In genomic region chr2:120005834-120006521, GRCh38 we compare ENCODE assay signal across 1 cellular context.
TF ChIP-seq lines count a peak whose summit lies in the region.

No MANE protein-coding gene starts in this region.

TF ChIP-seq in K562, 482 proteins besides CTCF, POLR2A, EP300 and RAD21 (continued from another document and continues in another):
- TF ChIP-seq GMEB1 (CRISPR knock-in tag; IDR thresholded peaks at IDR 0.05) (no peak), RREB1 (CRISPR knock-in tag; IDR thresholded peaks at IDR 0.05) (no peak), BCOR (IDR thresholded peaks at IDR 0.05) (no peak), MEIS2 (IDR thresholded peaks at IDR 0.05; ENCODE audit: partially characterized antibody) (no peak), STAT5B (CRISPR knock-in tag; IDR thresholded peaks at IDR 0.05) (no peak), ATF3 (IDR thresholded peaks at IDR 0.05) (peak; percentile 27; the same call in 1 of the 2 replicates), ATF3 (CRISPR knock-in tag; conservative IDR thresholded peaks at IDR 0.05) (no peak), ZNF133 (CRISPR knock-in tag; IDR thresholded peaks at IDR 0.05) (no peak), MCM2 (IDR thresholded peaks at IDR 0.05; ENCODE audit: low read depth) (no peak), SMARCB1 (IDR thresholded peaks at IDR 0.05; ENCODE audit: insufficient read length, low read depth) (no peak), TEAD4 (IDR thresholded peaks at IDR 0.05; ENCODE audit: low read length) (peak; percentile 35; the same call in 1 of the 2 replicates), TEAD4 (CRISPR knock-in tag; IDR thresholded peaks at IDR 0.05; ENCODE audit: borderline replicate concordance) (no peak), NFE2L1 (tag; IDR thresholded peaks at IDR 0.05; ENCODE audit: borderline replicate concordance, low read depth) (no peak), ARID1B (IDR thresholded peaks at IDR 0.05) (peak; percentile 74), DPF2 (IDR thresholded peaks at IDR 0.05) (peak; percentile 47; the same call in 1 of the 2 replicates), ARNT (IDR thresholded peaks at IDR 0.05) (no peak), ESRRB (CRISPR knock-in tag; IDR thresholded peaks at IDR 0.05; ENCODE audit: borderline replicate concordance) (no peak), SMAD2 (IDR thresholded peaks at IDR 0.05; ENCODE audit: low read depth, low read length) (no peak), CUX1 (CRISPR knock-in tag; IDR thresholded peaks at IDR 0.05) (no peak), ZFP30 (CRISPR knock-in tag; IDR thresholded peaks at IDR 0.05; ENCODE audit: borderline replicate concordance) (no peak), TAL1 (IDR thresholded peaks at IDR 0.05) (peak; percentile 47), CBFA2T2 (conservative IDR thresholded peaks at IDR 0.05) (0 out of 2 replicates have a peak, but pooled peaks have one; percentile 28), CLOCK (CRISPR knock-in tag; IDR thresholded peaks at IDR 0.05; ENCODE audit: borderline replicate concordance) (no peak), SAP30 (IDR thresholded peaks at IDR 0.05; ENCODE audit: borderline replicate concordance, insufficient read depth, low read depth, low read length, poor library complexity, severe bottlenecking) (no peak), ZFP1 (CRISPR knock-in tag; IDR thresholded peaks at IDR 0.05) (no peak), EGR1 (conservative IDR thresholded peaks at IDR 0.05) (no peak), ZNF592 (IDR thresholded peaks at IDR 0.05) (no peak), ZZZ3 (IDR thresholded peaks at IDR 0.05) (no peak), HMGXB4 (CRISPR knock-in tag; IDR thresholded peaks at IDR 0.05) (no peak), PHF8 (IDR thresholded peaks at IDR 0.05; ENCODE audit: borderline replicate concordance, low read length) (no peak), SRSF9 (IDR thresholded peaks at IDR 0.05; ENCODE audit: borderline replicate concordance, low read depth, low read length) (no peak), TCF3 (CRISPR knock-in tag; IDR thresholded peaks at IDR 0.05) (peak; percentile 54), CHD2 (IDR thresholded peaks at IDR 0.05; ENCODE audit: low read depth, low read length) (no peak), KLF13 (tag; IDR thresholded peaks at IDR 0.05; ENCODE audit: borderline replicate concordance, low read depth) (no peak), ELF2 (CRISPR knock-in tag; IDR thresholded peaks at IDR 0.05) (no peak), ZNF75A (CRISPR knock-in tag; IDR thresholded peaks at IDR 0.05) (no peak), TFAM (CRISPR knock-in tag; conservative IDR thresholded peaks at IDR 0.05) (no peak), COPS2 (conservative IDR thresholded peaks at IDR 0.05) (no peak), GABPA (tag; conservative IDR thresholded peaks at IDR 0.05; ENCODE audit: low read depth) (no peak)
